ENCODE assay signal across 7 cellular contexts in genomic region chr1:14291182-14291581, GRCh38.
DNase-seq lines count a peak whose midpoint lies in the region; FAIRE-seq and TF ChIP-seq lines count a peak whose summit lies in the region.
"Not testable (repeated sequence)": the region's sequence is repeated elsewhere in the genome, so short reads cannot be mapped to it uniquely, and the experiment has no call there.

No MANE protein-coding gene starts in this region.

- not testable (repeated sequence) for H3K4me1 Mint-ChIP-seq in progenitor cell of endocrine pancreas (ENCODE audit: low read depth)

- not testable (repeated sequence) for H3K36me3 ChIP-seq in kidney (ENCODE audit: control insufficient read depth in 1 of 2, insufficient read depth in 2 of 2, low read length in 2 of 2)

- intact Hi-C loops in kidney (cut with DNase I): not testable (repeated sequence)

- H3K9me3 Mint-ChIP-seq in progenitor cell of endocrine pancreas (ENCODE audit: low read depth): peaks cover 15% of the 10 kb centered on the region

- not testable (repeated sequence) for TF ChIP-seq CTCF in epithelial cell of esophagus (IDR thresholded peaks at IDR 0.05; ENCODE audit: insufficient read depth, low read depth, low read length, missing control alignments); kidney (IDR thresholded peaks at IDR 0.05; ENCODE audit: borderline replicate concordance, extremely low read depth, insufficient read depth); progenitor cell of endocrine pancreas (IDR thresholded peaks at IDR 0.05; ENCODE audit: unreplicated experiment)

- not testable (repeated sequence) for FAIRE-seq in kidney (lab: Jason Lieb, UNC)

- peaks cover 20% of the 10 kb centered on the region for H3K27me3 Mint-ChIP-seq in progenitor cell of endocrine pancreas

- H3K27ac ChIP-seq in kidney (ENCODE audit: low read depth in 2 of 2, low read length in 2 of 2): not testable (repeated sequence)

- H3K4me3 ChIP-seq in epithelial cell of esophagus (ENCODE audit: low read length); kidney (ENCODE audit: low read length in 2 of 2): not testable (repeated sequence)

- not testable (repeated sequence) for H3K36me3 Mint-ChIP-seq in progenitor cell of endocrine pancreas (ENCODE audit: insufficient read depth)

- H3K4me3 Mint-ChIP-seq in progenitor cell of endocrine pancreas (ENCODE audit: low read depth): not testable (repeated sequence)

- peak; percentile 37 for DNase-seq in H4 (ENCODE audit: low spot score)
- peak; percentile 66 for DNase-seq in NCI-H146 (lab: John Stamatoyannopoulos, UW)
- DNase-seq in NCI-H345 (lab: John Stamatoyannopoulos, UW): peak; percentile 77
- DNase-seq in SHP77 treated with DMSO at 0.1 percent for 48 hours (lab: John Stamatoyannopoulos, UW): peak; percentile 4
- peak; percentile 12 for DNase-seq in epithelial cell of esophagus (ENCODE audit: low read depth)
- peak; percentile 73 for DNase-seq in kidney
- peak; percentile 13 for DNase-seq in progenitor cell of endocrine pancreas (ENCODE audit: low spot score, unreplicated experiment)

- H3K9me3 ChIP-seq in kidney (ENCODE audit: control insufficient read depth in 1 of 2, low read length in 2 of 2): not testable (repeated sequence)

- H3K9ac ChIP-seq in kidney (ENCODE audit: low read length in 2 of 2): not testable (repeated sequence)

- H3K4me1 ChIP-seq in kidney (ENCODE audit: control insufficient read depth in 1 of 2, insufficient read depth in 1 of 2, low read depth in 1 of 2, low read length in 2 of 2): not testable (repeated sequence)

- H3K27ac Mint-ChIP-seq in progenitor cell of endocrine pancreas: not testable (repeated sequence)

Comparison
In these comparisons a context has a peak if more than half of its experiments do, and no peak if none do; other contexts are left out.
1. DNase-seq: peak in every context shown above with its lines; median percentile 77 in NCI-H345; 73 in kidney; 66 in NCI-H146; 37 in H4; 13 in progenitor cell of endocrine pancreas; 12 in epithelial cell of esophagus; 4 in SHP77 treated with DMSO at 0.1 percent for 48 hours.